25 cellular contexts compared by ENCODE assay signal in the genomic region with DNA sequence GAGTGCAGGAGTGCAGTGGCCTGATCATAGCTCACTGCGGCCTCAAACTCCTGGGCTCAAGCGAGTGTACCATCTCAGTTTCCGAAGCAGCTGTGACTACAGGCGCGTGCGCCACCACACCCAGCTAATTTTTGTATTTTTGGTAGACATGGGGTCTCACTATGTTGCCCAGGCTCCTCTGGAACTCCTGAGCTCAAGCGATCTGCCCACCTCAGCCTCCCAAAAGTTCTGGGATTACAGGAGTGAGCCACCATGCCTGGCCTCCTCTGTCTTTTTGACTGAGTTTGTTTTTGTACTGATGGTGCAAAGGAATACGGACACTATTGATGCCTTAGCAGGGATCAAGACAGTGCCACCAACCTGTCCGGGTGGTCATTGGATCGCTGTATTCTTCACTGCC.
"Had no signal": no experiment of that assay in that cellular context is flagged by ENCODE, and none has a peak within 500 bp of the region (broad histone marks: within the 10 kb centered on the region; RNA-seq: fewer than 3 reads in every experiment).

No MANE protein-coding gene starts in this region.

- H3K4me3 ChIP-seq: SK-N-MC had no signal

- H3K27ac ChIP-seq: brain microvascular endothelial cell, KMS-11, SK-N-MC had no signal

- DNase-seq: activated CD4-positive, alpha-beta T cell treated with anti-CD3 and anti-CD28 coated beads for 4 hours; activated CD8-positive, alpha-beta memory T cell treated with anti-CD3 and anti-CD28 coated beads, Interleukin-2, amount 50 U/mL, for 4 hours; activated CD8-positive, alpha-beta T cell treated with anti-CD3 and anti-CD28 coated beads for 36 hours; activated gamma-delta T cell treated with Interleukin-2 at 50 U/mL for 16 hours; activated naive CD4-positive, alpha-beta T cell treated with anti-CD3 and anti-CD28 coated beads, Interleukin-2, amount 10 ng/mL, durations not matched to agents 7 days and 5 days; activated naive CD8-positive, alpha-beta T cell treated with anti-CD3 and anti-CD28 coated beads for 36 hours; activated T-cell treated with anti-CD3 and anti-CD28 coated beads, Interleukin-2, amount 50 U/mL, for 72 hours; brain microvascular endothelial cell; MV-4-11; NCI-H1092 treated with DMSO at 0.1 percent for 48 hours; NCI-H1417 treated with DMSO at 0.1 percent for 48 hours; NCI-H1694; NCI-H2029; NCI-H2107; NCI-H2171 treated with DMSO at 0.1 percent for 48 hours; NCI-H226; NCI-H526; NCI-H774; RPMI8226 had no signal

- H3K9ac ChIP-seq: KMS-11 had no signal

- H3K4me2 ChIP-seq: KMS-11 had no signal

- ATAC-seq: activated CD4-positive, CD25-positive, alpha-beta regulatory T cell treated with anti-CD3 and anti-CD28 coated beads, Interleukin-2, amount 50 U/mL, for 24 hours; activated CD8-positive, alpha-beta T cell treated with anti-CD3 and anti-CD28 coated beads for 36 hours; activated T-cell treated with anti-CD3 and anti-CD28 coated beads, Interleukin-2, amount 50 U/mL, for 72 hours; Panc1; Right ventricle myocardium inferior had no signal

- H3K36me3 ChIP-seq: brain microvascular endothelial cell had no signal

- H3K9me3 Mint-ChIP-seq: activated CD8-positive, alpha-beta T cell treated with anti-CD3 and anti-CD28 coated beads for 36 hours; activated naive CD8-positive, alpha-beta T cell treated with anti-CD3 and anti-CD28 coated beads for 36 hours; activated T-cell treated with anti-CD3 and anti-CD28 coated beads, Interleukin-2, amount 50 U/mL, for 72 hours; activated T-helper 2 cell treated with anti-CD3 and anti-CD28 coated beads, Interferon-gamma antibody, Interleukin-2, Interleukin-4, amounts not matched to agents 10 μg/mL and 5 μg/mL and 100 μg/mL, durations not matched to agents 14 hours and 24 hours and 36 hours had no signal

- H3K27me3 ChIP-seq: brain microvascular endothelial cell had no signal
